8 cellular contexts compared by ENCODE assay signal in genomic region chr6:56474531-56474930, GRCh38.
"Had no signal": no experiment of that assay in that cellular context is flagged by ENCODE, and none has a peak within 500 bp of the region (broad histone marks: within the 10 kb centered on the region; RNA-seq: fewer than 3 reads in every experiment).

No MANE protein-coding gene starts in this region.

- H3K9me3 ChIP-seq: HAP-1 had no signal

- H3K27ac Mint-ChIP-seq: GM23338 had no signal

- H3K9ac ChIP-seq: GM23248 had no signal

- H3K4me3 ChIP-seq: GM23248, GM23338, HAP-1 had no signal

- H3K4me3 Mint-ChIP-seq: GM23338, HFFc6 had no signal

- H3K4me1 ChIP-seq: HAP-1 had no signal

- H2AFZ ChIP-seq: GM23248, GM23338 had no signal

- H3K27ac ChIP-seq: GM23248 had no signal

- ATAC-seq: GM23338, HCT116 had no signal

- H3K4me2 ChIP-seq: GM23338 had no signal

- DNase-seq: GM23248, GOT3, H7, HCEC 1CT, HFFc6 had no signal
